In the genomic region with DNA sequence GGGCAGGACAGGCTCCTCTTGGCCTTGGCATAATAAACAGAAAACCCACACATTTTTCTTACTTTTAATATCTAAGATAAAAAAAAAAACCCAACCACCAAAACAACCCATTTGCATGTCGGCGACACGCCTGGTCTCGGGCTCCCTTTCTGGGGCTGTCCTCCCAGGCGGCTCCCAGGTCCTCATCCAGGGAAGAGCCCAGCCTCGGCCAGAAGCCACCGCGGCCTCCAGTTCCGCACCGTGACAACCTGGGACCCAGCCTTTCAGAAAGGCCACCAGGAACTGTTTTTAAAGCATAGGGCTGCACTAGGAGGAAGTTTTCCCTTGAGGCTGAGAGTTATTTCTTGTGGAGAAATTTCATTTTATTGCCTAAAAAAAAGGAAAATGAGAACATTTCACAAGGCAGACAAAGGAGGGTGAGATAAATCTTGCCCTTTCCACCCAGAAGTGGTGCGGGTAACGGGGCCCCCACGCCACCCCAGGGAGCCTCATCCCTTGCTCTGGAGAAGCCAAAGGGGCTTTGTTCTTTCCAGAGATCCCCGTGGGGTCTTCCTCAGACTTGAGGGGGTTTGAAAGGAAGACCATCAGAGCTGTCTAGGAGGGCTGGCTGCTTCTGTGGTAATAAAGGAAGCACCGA, we compare ENCODE assay signal across 10 cellular contexts. TPM values are rescaled to one million over a fixed set of nuclear protein-coding genes. Genes with fewer than 3 reads are reported as not detected.
DNase-seq lines count a peak whose midpoint lies in the region; ATAC-seq and TF ChIP-seq lines count a peak whose summit lies in the region.
"Had no signal": no experiment of that assay in that cellular context is flagged by ENCODE, and none has a peak within 500 bp of the region (broad histone marks: within the 10 kb centered on the region; RNA-seq: fewer than 3 reads in every experiment).

No MANE protein-coding gene starts in this region.

- H3K36me3 ChIP-seq in GM23338 (ENCODE audit: insufficient read depth) (no peaks in the 10 kb centered on the region), iPS-20b (ENCODE audit: insufficient read depth, low read depth, low read length) (no peaks in the 10 kb centered on the region)

- CTCF ChIA-PET in WTC11 (lab: Charles Lee) = interaction anchor here (0.5 to 3.4 kb wide), 34 partner anchors 8 to 916 kb away, joined by 3 to 55 read pairs (median 4); partner anchors contain the start of gene DENND2A

- ATAC-seq in GM23338 (peak; percentile 42), WTC11 (peak; percentile 30), sciatic nerve (peak; percentile 49)
- ATAC-seq in stimulated activated naive CD8-positive, alpha-beta T cell treated with anti-CD3 and anti-CD28 coated beads, Interleukin-15, amount 100 ng/mL, for 72 hours = no peak

- H3K4me1 ChIP-seq in GM23338 (ENCODE audit: insufficient read depth) = peaks cover 5% of the 10 kb centered on the region; the same call in 1 of the 2 replicates
- H3K4me1 ChIP-seq in iPS-20b (ENCODE audit: insufficient read depth, low read length) = peaks cover 10% of the 10 kb centered on the region; the same call in 1 of the 2 replicates

- POLR2A ChIA-PET in WTC11 (lab: Charles Lee) = interaction anchor here (1.0 to 1.2 kb wide), 2 partner anchors 117 to 122 kb away, joined by 3 to 5 read pairs; partner anchors contain the start of gene DENND2A

- H3K27me3 ChIP-seq in GM23338 (ENCODE audit: insufficient read depth) (no peaks in the 10 kb centered on the region), iPS-20b (ENCODE audit: insufficient read depth, low read length) (no peaks in the 10 kb centered on the region)

- H4K20me1 ChIP-seq in GM23338 (replicated peaks; ENCODE audit: insufficient read depth) = no peaks in the 10 kb centered on the region

- 0 out of 2 replicates have a peak overlapping the region, but pooled peaks have one; percentile 8 for H3K27ac ChIP-seq in GM23338 (ENCODE audit: low read depth)
- H3K27ac ChIP-seq in iPS-20b (ENCODE audit: low read length) = no peak overlapping the region

- peaks cover 5% of the 10 kb centered on the region for H3K27me3 Mint-ChIP-seq in GM23338 (ENCODE audit: insufficient read depth, low read depth, poor library complexity)
- no peaks in the 10 kb centered on the region for H3K27me3 Mint-ChIP-seq in WTC11 (ENCODE audit: low read depth)
- peaks cover 10% of the 10 kb centered on the region for H3K27me3 Mint-ChIP-seq in stimulated activated naive CD8-positive, alpha-beta T cell treated with anti-CD3 and anti-CD28 coated beads, Interleukin-15, amount 100 ng/mL, for 72 hours

- peak overlapping the region; percentile 1; the same call in 1 of the 2 replicates for H3K9ac ChIP-seq in iPS-20b (ENCODE audit: low read depth, low read length)

- no peak for TF ChIP-seq CTCF in GM23338 (conservative IDR thresholded peaks at IDR 0.05; ENCODE audit: low read depth in 2 of 2)
- TF ChIP-seq CTCF in WTC11 (IDR thresholded peaks at IDR 0.05) = no peak

- peak overlapping the region; percentile 36; the same call in 1 of the 2 replicates for H3K4me2 ChIP-seq in GM23338

- H3K9me3 Mint-ChIP-seq in GM23338 (no peaks in the 10 kb centered on the region; the same call in 1 of the 3 replicates), WTC11 (peaks cover 3% of the 10 kb centered on the region; the same call in 1 of the 2 replicates)
- H3K9me3 Mint-ChIP-seq in stimulated activated naive CD8-positive, alpha-beta T cell treated with anti-CD3 and anti-CD28 coated beads, Interleukin-15, amount 100 ng/mL, for 72 hours = no peaks in the 10 kb centered on the region
- H3K9me3 Mint-ChIP-seq: activated naive CD4-positive, alpha-beta T cell treated with anti-CD3 and anti-CD28 coated beads, Interleukin-2, amount 50 U/mL, for 72 hours; natural killer cell treated with Interleukin-12 subunit alpha and Interleukin-12 subunit beta and Interleukin-15 and Interleukin-18, amount 100 ng/mL, for 72 hours had no signal

- DNase-seq in GM23338 (ENCODE audit: low spot score) = peak; percentile 32
- DNase-seq in WTC11 (ENCODE audit: low spot score) = no peak
- no peak for DNase-seq in sciatic nerve (ENCODE audit: low spot score)
- no peak for DNase-seq in HK-2 (ENCODE audit: unreplicated experiment)
- DNase-seq in NCI-H526 treated with DMSO at 0.1 percent for 48 hours (lab: John Stamatoyannopoulos, UW) = no peak
- DNase-seq in stimulated activated naive CD8-positive, alpha-beta T cell treated with anti-CD3 and anti-CD28 coated beads, Interleukin-15, amount 100 ng/mL, for 72 hours = no peak
- DNase-seq in cerebellar nuclear complex (lab: John Stamatoyannopoulos, UW) = no peak

- no peaks in the 10 kb centered on the region for H3K9me2 ChIP-seq in GM23338 (ENCODE audit: insufficient read depth)

- H3K79me2 ChIP-seq in GM23338 (replicated peaks; ENCODE audit: insufficient read depth) = no peaks in the 10 kb centered on the region

- H3K4me3 Mint-ChIP-seq in GM23338 (no peak overlapping the region), WTC11 (no peak overlapping the region)
- peak overlapping the region in 1 of 2 donors; percentile 42 for H3K4me3 Mint-ChIP-seq in stimulated activated naive CD8-positive, alpha-beta T cell treated with anti-CD3 and anti-CD28 coated beads, Interleukin-15, amount 100 ng/mL, for 72 hours
- H3K4me3 Mint-ChIP-seq: natural killer cell treated with Interleukin-12 subunit alpha and Interleukin-12 subunit beta and Interleukin-15 and Interleukin-18, amount 100 ng/mL, for 72 hours had no signal

- peak overlapping the region; percentile 64; the same call in 1 of the 2 replicates for H3K27ac Mint-ChIP-seq in GM23338
- peak overlapping the region; percentile 76; the same call in 1 of the 2 replicates for H3K27ac Mint-ChIP-seq in WTC11
- H3K27ac Mint-ChIP-seq in stimulated activated naive CD8-positive, alpha-beta T cell treated with anti-CD3 and anti-CD28 coated beads, Interleukin-15, amount 100 ng/mL, for 72 hours = peak overlapping the region in 1 of 2 donors; percentile 42
- H3K27ac Mint-ChIP-seq: activated naive CD4-positive, alpha-beta T cell treated with anti-CD3 and anti-CD28 coated beads, Interleukin-2, amount 50 U/mL, for 72 hours; natural killer cell treated with Interleukin-12 subunit alpha and Interleukin-12 subunit beta and Interleukin-15 and Interleukin-18, amount 100 ng/mL, for 72 hours had no signal

- H3K4me3 ChIP-seq in GM23338 = no peak overlapping the region
- no peak overlapping the region for H3K4me3 ChIP-seq in iPS-20b (ENCODE audit: low read length)

- H3K4me1 Mint-ChIP-seq in GM23338 (peaks cover 15% of the 10 kb centered on the region), WTC11 (peaks cover 20% of the 10 kb centered on the region)
- peaks cover 6% of the 10 kb centered on the region for H3K4me1 Mint-ChIP-seq in stimulated activated naive CD8-positive, alpha-beta T cell treated with anti-CD3 and anti-CD28 coated beads, Interleukin-15, amount 100 ng/mL, for 72 hours

- intact Hi-C loops in sciatic nerve (cut with DNase I) = loop anchor here (5.0 kb wide), 1 partner anchor 139 kb away; no protein-coding TSS in a partner anchor

- peak overlapping the region; percentile 80 for H2AFZ ChIP-seq in GM23338

- H3K36me3 Mint-ChIP-seq in GM23338 (ENCODE audit: low read depth) = 0 out of 3 replicates have a peak, but pooled peaks cover 3% of the 10 kb centered on the region
- no peaks in the 10 kb centered on the region for H3K36me3 Mint-ChIP-seq in WTC11
- H3K36me3 Mint-ChIP-seq: activated naive CD4-positive, alpha-beta T cell treated with anti-CD3 and anti-CD28 coated beads, Interleukin-2, amount 50 U/mL, for 72 hours; natural killer cell treated with Interleukin-12 subunit alpha and Interleukin-12 subunit beta and Interleukin-15 and Interleukin-18, amount 100 ng/mL, for 72 hours had no signal

- 0 out of 2 replicates have a peak, but pooled peaks cover 5% of the 10 kb centered on the region for H3F3A ChIP-seq in GM23338 (replicated peaks; ENCODE audit: low read depth)

- H3K9me3 ChIP-seq in iPS-20b (ENCODE audit: insufficient read depth, low read depth, low read length) = no peaks in the 10 kb centered on the region

TF ChIP-seq in GM23338, 12 proteins besides CTCF, POLR2A, EP300 and RAD21 (continues in another document):
- TF ChIP-seq EZH2 (IDR thresholded peaks at IDR 0.05; ENCODE audit: low read depth, unreplicated experiment) = no peak
- TF ChIP-seq EZH2phosphoT487 (IDR thresholded peaks at IDR 0.05; ENCODE audit: unreplicated experiment) = no peak
- no peak for TF ChIP-seq ZNF114 (CRISPR knock-in tag; IDR thresholded peaks at IDR 0.05)
- no peak for TF ChIP-seq ETS1 (IDR thresholded peaks at IDR 0.05)

TF ChIP-seq in WTC11, 78 proteins besides CTCF, POLR2A, EP300 and RAD21:
- TF ChIP-seq TEAD1 (CRISPR knock-in tag; IDR thresholded peaks at IDR 0.05) = no peak
- TF ChIP-seq, protein P1, sequence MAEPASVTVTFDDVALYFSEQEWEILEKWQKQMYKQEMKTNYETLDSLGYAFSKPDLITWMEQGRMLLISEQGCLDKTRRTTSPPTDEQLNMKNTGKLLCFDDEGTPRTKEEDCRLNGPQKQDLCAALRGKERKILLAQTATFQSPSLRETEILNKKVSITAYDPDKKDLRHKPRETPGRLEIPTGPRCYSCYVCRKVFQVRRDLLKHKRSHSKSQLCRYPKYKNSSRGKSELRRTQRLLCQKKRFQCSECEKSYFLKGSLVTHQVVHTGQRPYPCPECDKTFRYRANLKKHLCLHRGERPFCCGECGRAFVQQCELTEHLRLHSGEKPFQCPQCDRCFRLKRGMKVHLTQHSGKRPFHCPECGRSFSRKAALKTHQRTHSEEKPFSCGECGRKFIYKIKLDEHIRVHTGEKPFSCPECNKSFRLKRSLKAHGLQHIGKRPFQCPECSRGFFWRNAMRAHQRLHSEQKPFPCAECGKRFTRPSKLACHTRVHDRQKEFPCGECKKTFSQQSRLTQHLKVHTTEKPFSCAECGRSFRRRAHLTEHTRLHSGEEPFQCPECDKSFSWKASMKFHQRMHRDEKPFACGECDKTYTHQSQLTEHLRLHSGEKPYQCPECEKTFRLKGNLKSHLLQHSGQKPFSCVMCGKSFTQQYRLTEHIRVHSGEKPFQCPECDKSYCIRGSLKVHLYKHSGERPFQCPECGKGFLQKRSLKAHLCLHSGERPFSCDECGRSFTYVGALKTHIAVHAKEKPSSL (CRISPR knock-in tag; conservative IDR thresholded peaks at IDR 0.05) = 0 out of 2 replicates have a peak, but pooled peaks have one; percentile 11

RNA-seq across cellular contexts. Expression of gene MKRN1, which starts 39.2 kb away (rescaled TPM):
- 86.8 and 102 TPM in 2 replicates for total RNA-seq in GM23338 (2014; rRNA removed; shearing (Covaris generic))
- polyA plus RNA-seq in GM23338 (2016; fragmentation: Nextera tagmentation; extraction: Ambion mirVana) = 63.5 and 65.0 TPM in 2 replicates
- total RNA-seq in WTC11 (2021) (106 to 121 TPM (median 106 TPM) in 3 replicates), sciatic nerve (113 TPM)
